ENCODE assay signal across 15 cellular contexts in genomic region chr21:44456915-44457736, GRCh38. TPM values are rescaled to one million over a fixed set of nuclear protein-coding genes. Genes with fewer than 3 reads are reported as not detected.
A peak's percentile ranks its signal among the peaks of the same experiment; 100 is the strongest.
DNase-seq lines count a peak whose midpoint lies in the region; ATAC-seq and TF ChIP-seq lines count a peak whose summit lies in the region.
"Had no signal": no experiment of that assay in that cellular context is flagged by ENCODE, and none has a peak within 500 bp of the region (broad histone marks: within the 10 kb centered on the region; RNA-seq: fewer than 3 reads in every experiment).

No MANE protein-coding gene starts in this region.

- H3K4me1 ChIP-seq in trophoblast cell (ENCODE audit: control insufficient read depth in 1 of 2, insufficient read depth in 2 of 2, low read length in 2 of 2) (peaks cover 3 to 6% of the 10 kb centered on the region in 2 experiments), esophagus squamous epithelium (peaks cover 4 to 20% (median 8%) of the 10 kb centered on the region in 3 donors)

- H3K4me3 Mint-ChIP-seq in activated CD4-positive, alpha-beta T cell treated with anti-CD3 and anti-CD28 coated beads for 36 hours = peak overlapping the region; percentile 55
- H3K4me3 Mint-ChIP-seq in WTC11 (peak overlapping the region; percentile 55), immature natural killer cell (peak overlapping the region; percentile 23 to 65 (median 54))

- H3K9ac ChIP-seq in trophoblast cell (ENCODE audit: low read length) = no peak overlapping the region
- H3K9ac ChIP-seq: SK-N-SH had no signal

- H3K9me3 Mint-ChIP-seq in activated CD4-positive, alpha-beta T cell treated with anti-CD3 and anti-CD28 coated beads for 36 hours (ENCODE audit: low read depth) = peaks cover 9% of the 10 kb centered on the region
- H3K9me3 Mint-ChIP-seq in WTC11 (0 out of 2 replicates have a peak, but pooled peaks cover 4% of the 10 kb centered on the region), immature natural killer cell (peaks cover 0 to 6% (median 0%) of the 10 kb centered on the region in 6 donors)

- TF ChIP-seq CTCF in WTC11 (IDR thresholded peaks at IDR 0.05) (no peak), esophagus squamous epithelium (IDR thresholded peaks at IDR 0.05) (no peak)

- H2AK5ac ChIP-seq in trophoblast cell (ENCODE audit: low read length) = no peak overlapping the region

- H4K91ac ChIP-seq in trophoblast cell (ENCODE audit: low read depth, low read length) = no peak overlapping the region

- no peak overlapping the region for H3K27ac Mint-ChIP-seq in activated CD4-positive, alpha-beta T cell treated with anti-CD3 and anti-CD28 coated beads for 36 hours
- no peak overlapping the region for H3K27ac Mint-ChIP-seq in WTC11
- H3K27ac Mint-ChIP-seq in immature natural killer cell = no peak overlapping the region

- POLR2A ChIA-PET in activated CD4-positive, alpha-beta T cell treated with anti-CD3 and anti-CD28 coated beads for 36 hours (lab: Charles Lee) = no interaction called here
- POLR2A ChIA-PET in WTC11 (lab: Charles Lee) = no interaction called here

- no peaks in the 10 kb centered on the region for H3K79me2 ChIP-seq in trophoblast cell (ENCODE audit: control insufficient read depth, insufficient read depth, low read length, poor library complexity)

- H2AFZ ChIP-seq in trophoblast cell (ENCODE audit: insufficient read depth, low read length, poor library complexity) = no peak overlapping the region

- H3K4me3 ChIP-seq in trophoblast cell (ENCODE audit: low read depth, low read length) = no peak overlapping the region
- H3K4me3 ChIP-seq in esophagus squamous epithelium = no peak overlapping the region

- no peaks in the 10 kb centered on the region for H3K36me3 Mint-ChIP-seq in activated CD4-positive, alpha-beta T cell treated with anti-CD3 and anti-CD28 coated beads for 36 hours (ENCODE audit: low read depth)
- H3K36me3 Mint-ChIP-seq in WTC11 (no peaks in the 10 kb centered on the region), immature natural killer cell (no peaks in the 10 kb centered on the region)

- no peak for TF ChIP-seq POLR2A in esophagus squamous epithelium (IDR thresholded peaks at IDR 0.05)

- H2BK120ac ChIP-seq in trophoblast cell (ENCODE audit: insufficient read depth, low read length, poor library complexity) = no peak overlapping the region

- H3K23ac ChIP-seq in trophoblast cell (ENCODE audit: low read length) = no peak overlapping the region

- no peak overlapping the region for H3K4me2 ChIP-seq in trophoblast cell (ENCODE audit: low read length)

- no peaks in the 10 kb centered on the region for H3K36me3 ChIP-seq in trophoblast cell (ENCODE audit: control insufficient read depth in 1 of 2, insufficient read depth in 2 of 2, low read length in 2 of 2)
- H3K36me3 ChIP-seq in esophagus squamous epithelium = no peaks in the 10 kb centered on the region
- H3K36me3 ChIP-seq: breast epithelium had no signal

- CTCF ChIA-PET in activated CD4-positive, alpha-beta T cell treated with anti-CD3 and anti-CD28 coated beads for 36 hours (lab: Charles Lee) = interaction anchor here (0.9 kb wide), 1 partner anchor 20 kb away, joined by 4 read pairs; no protein-coding TSS in a partner anchor
- CTCF ChIA-PET in WTC11 (lab: Charles Lee) = interaction anchor here (0.8 to 3.2 kb wide), 10 partner anchors 13 to 435 kb away, joined by 3 to 31 read pairs (median 7); partner anchors contain the start of gene CFAP410

- H3K4me1 Mint-ChIP-seq in activated CD4-positive, alpha-beta T cell treated with anti-CD3 and anti-CD28 coated beads for 36 hours = no peaks in the 10 kb centered on the region
- H3K4me1 Mint-ChIP-seq in WTC11 (peaks cover 4% of the 10 kb centered on the region; the same call in 1 of the 2 replicates), immature natural killer cell (peaks cover 8 to 10% of the 10 kb centered on the region in 2 donors)

- H3K27ac ChIP-seq in trophoblast cell (ENCODE audit: low read depth, low read length) = no peak overlapping the region
- H3K27ac ChIP-seq in esophagus squamous epithelium = no peak overlapping the region
- H3K27ac ChIP-seq: breast epithelium had no signal

- no peak overlapping the region for H2BK12ac ChIP-seq in trophoblast cell (ENCODE audit: low read length)

- H3K4ac ChIP-seq in trophoblast cell (ENCODE audit: low read depth, low read length) = no peak overlapping the region

- H2BK5ac ChIP-seq in trophoblast cell (ENCODE audit: low read depth, low read length, poor library complexity) = no peak overlapping the region

- no peak for DNase-seq in activated CD4-positive, alpha-beta T cell treated with anti-CD3 and anti-CD28 coated beads for 36 hours
- no peak for DNase-seq in activated CD4-positive, alpha-beta T cell treated with anti-CD3 and anti-CD28 coated beads for 4 hours
- DNase-seq in WTC11 (ENCODE audit: low spot score) (no peak), immature natural killer cell (no peak), trophoblast cell (peak in 1 of 2 donors; percentile 31), SIG-M5 treated with dmso at 0.1 percent for 504 hours (lab: John Stamatoyannopoulos, UW; ENCODE audit: unreplicated experiment) (no peak), T-helper 9 cell (no peak), esophagus squamous epithelium (lab: John Stamatoyannopoulos, UW) (no peak)
- DNase-seq: activated CD4-positive, CD25-positive, alpha-beta regulatory T cell; COR-L47; GF-D8; IMR-90; SK-N-SH had no signal

- no peak overlapping the region for H4K8ac ChIP-seq in trophoblast cell (ENCODE audit: low read depth, low read length)

- H3K9me3 ChIP-seq in trophoblast cell (ENCODE audit: insufficient read depth, low read depth, low read length) = no peaks in the 10 kb centered on the region
- peaks cover 0 to 5% (median 0%) of the 10 kb centered on the region in 3 donors for H3K9me3 ChIP-seq in esophagus squamous epithelium

- H4K12ac ChIP-seq in trophoblast cell (ENCODE audit: low read depth, low read length) = no peak overlapping the region

- H3K27me3 ChIP-seq in trophoblast cell (ENCODE audit: insufficient read depth, low read length) = no peaks in the 10 kb centered on the region
- peaks cover 0 to 4% (median 0%) of the 10 kb centered on the region in 4 donors for H3K27me3 ChIP-seq in esophagus squamous epithelium
- H3K27me3 ChIP-seq: gastroesophageal sphincter had no signal

- H3K14ac ChIP-seq in trophoblast cell (ENCODE audit: low read length) = no peak overlapping the region

- ATAC-seq in activated CD4-positive, alpha-beta T cell treated with anti-CD3 and anti-CD28 coated beads for 36 hours = no peak
- ATAC-seq in WTC11 = no peak
- ATAC-seq: gastroesophageal sphincter had no signal

- H3K18ac ChIP-seq in trophoblast cell (ENCODE audit: low read length) = peak overlapping the region; percentile 24

- peaks cover 9% of the 10 kb centered on the region for H3K27me3 Mint-ChIP-seq in activated CD4-positive, alpha-beta T cell treated with anti-CD3 and anti-CD28 coated beads for 36 hours
- H3K27me3 Mint-ChIP-seq in WTC11 (ENCODE audit: low read depth) = peaks cover 16% of the 10 kb centered on the region
- H3K27me3 Mint-ChIP-seq in immature natural killer cell (ENCODE audit: low read depth in 3 of 3) = peaks cover 2 to 13% (median 9%) of the 10 kb centered on the region in 3 donors

- intact Hi-C loops in activated CD4-positive, alpha-beta T cell treated with anti-CD3 and anti-CD28 coated beads for 36 hours (cut with DNase I, micrococcal nuclease) = no loop called here
- intact Hi-C loops in esophagus squamous epithelium (cut with DNase I) = no loop called here

- WGBS in trophoblast cell (ENCODE audit: extremely low coverage, insufficient coverage, insufficient read length) = no CpG with 5 or more reads among the region's 44 CpGs
- WGBS in esophagus squamous epithelium, 2 donors = 89 to 93% methylated on average over 8 to 9 of the region's 44 CpGs

- no peaks in the 10 kb centered on the region for H3K79me1 ChIP-seq in trophoblast cell (ENCODE audit: low read length)

TF ChIP-seq in WTC11, 78 proteins besides CTCF, POLR2A, EP300 and RAD21 (continues in another document):
- TF ChIP-seq AR (CRISPR knock-in tag; IDR thresholded peaks at IDR 0.05) (no peak), TEAD4 (CRISPR knock-in tag; IDR thresholded peaks at IDR 0.05) (no peak), MYBL2 (CRISPR knock-in tag; IDR thresholded peaks at IDR 0.05) (no peak), NR3C1 (CRISPR knock-in tag; conservative IDR thresholded peaks at IDR 0.05; ENCODE audit: low read depth) (no peak)

RNA-seq across cellular contexts. Expression of gene LRRC3, which starts 1.8 kb away (rescaled TPM):
- total RNA-seq in activated CD4-positive, alpha-beta T cell treated with anti-CD3 and anti-CD28 coated beads for 36 hours = 1 to 10 TPM; 2.7 to 2.9 TPM
- total RNA-seq in WTC11 (2021) (4.4 to 5.7 TPM (median 4.7 TPM) in 3 replicates), esophagus squamous epithelium (1 to 10 TPM in 2 of 4 donors, under 1 TPM in 2; 0.57 to 2.9 (median 1.1) TPM)
- polyA plus RNA-seq in immature natural killer cell = under 1 TPM in 1 of 3 donors, not detected in 2; 0.29 TPM
- polyA plus RNA-seq in trophoblast cell (2013) = 4.8 and 5.0 TPM in 2 replicates
